In the genomic region with DNA sequence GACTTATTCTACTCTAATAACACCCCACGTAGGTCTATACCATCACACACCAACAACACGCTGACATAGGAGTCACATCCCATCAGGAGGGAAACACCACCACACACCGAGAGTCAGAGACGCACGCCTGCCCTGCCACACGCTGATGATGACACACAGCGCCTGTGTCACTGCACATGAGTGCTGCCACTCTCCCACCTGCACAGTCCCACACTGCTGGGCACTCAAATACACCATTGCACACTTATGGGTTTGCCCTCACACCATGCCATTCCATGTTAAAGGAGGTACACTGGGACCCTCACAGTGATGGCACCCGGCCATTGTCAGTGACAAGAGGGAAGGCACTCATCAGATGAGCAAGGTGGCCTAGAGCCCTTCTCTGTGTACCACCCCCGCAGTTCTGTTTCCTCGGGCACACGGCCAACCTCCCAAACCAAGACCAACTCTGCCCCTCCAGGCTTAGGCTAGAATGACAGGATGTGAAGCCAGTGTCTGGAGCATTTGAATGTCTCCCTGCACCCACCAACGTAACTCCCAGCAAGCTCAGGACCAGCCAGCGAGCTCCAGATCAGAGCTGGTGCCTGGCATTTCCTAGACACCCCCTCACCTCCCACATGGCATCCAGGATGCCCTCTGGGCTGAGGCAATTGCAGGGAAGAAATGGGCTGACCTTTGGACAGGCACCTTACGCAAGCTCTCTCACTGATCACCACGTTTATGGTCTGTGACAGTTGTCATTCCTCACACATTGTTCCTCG, we compare ENCODE assay signal across 9 cellular contexts. TPM values are rescaled to one million over a fixed set of nuclear protein-coding genes. Genes with fewer than 3 reads are reported as not detected.
DNase-seq lines count a peak whose midpoint lies in the region; ATAC-seq and TF ChIP-seq lines count a peak whose summit lies in the region.
"Had no signal": no experiment of that assay in that cellular context is flagged by ENCODE, and none has a peak within 500 bp of the region (broad histone marks: within the 10 kb centered on the region; RNA-seq: fewer than 3 reads in every experiment).

No MANE protein-coding gene starts in this region.

- intact Hi-C loops in CD14-positive monocyte (cut with micrococcal nuclease), result no loop called here
- intact Hi-C loops in prostate gland (cut with DNase I), result no loop called here
- intact Hi-C loops in psoas muscle (cut with DNase I), result no loop called here

- peak; percentile 20 for TF ChIP-seq CTCF in CD14-positive monocyte (IDR thresholded peaks at IDR 0.05)
- TF ChIP-seq CTCF in foreskin keratinocyte (conservative IDR thresholded peaks at IDR 0.05), result peak; percentile 16
- TF ChIP-seq CTCF in prostate gland (IDR thresholded peaks at IDR 0.05), result no peak
- TF ChIP-seq CTCF in coronary artery (IDR thresholded peaks at IDR 0.05), result no peak
- no peak for TF ChIP-seq CTCF in psoas muscle (IDR thresholded peaks at IDR 0.05)

- ATAC-seq in GM18511 (IDR thresholded peaks at IDR 0.05; ENCODE audit: unreplicated experiment) (peak; percentile 53), foreskin keratinocyte (no peak), psoas muscle (no peak)
- ATAC-seq in activated CD8-positive, alpha-beta memory T cell treated with anti-CD3 and anti-CD28 coated beads, Interleukin-2, amount 10 ng/mL, durations not matched to agents 7 days and 5 days, result no peak

- H3K4me1 Mint-ChIP-seq in CD14-positive monocyte, result peaks cover 7% of the 10 kb centered on the region
- H3K4me1 Mint-ChIP-seq in activated CD8-positive, alpha-beta memory T cell treated with anti-CD3 and anti-CD28 coated beads, Interleukin-2, amount 10 ng/mL, durations not matched to agents 7 days and 5 days, result peaks cover 2% of the 10 kb centered on the region

- H3K4me3 Mint-ChIP-seq in CD14-positive monocyte, result peak overlapping the region in 1 of 2 donors; percentile 22
- H3K4me3 Mint-ChIP-seq in activated CD8-positive, alpha-beta memory T cell treated with anti-CD3 and anti-CD28 coated beads, Interleukin-2, amount 10 ng/mL, durations not matched to agents 7 days and 5 days, result no peak overlapping the region

- H3K4me3 ChIP-seq in prostate gland, result no peak overlapping the region
- no peak overlapping the region for H3K4me3 ChIP-seq in coronary artery
- no peak overlapping the region for H3K4me3 ChIP-seq in psoas muscle

- peaks cover 0 to 5% (median 0%) of the 10 kb centered on the region in 7 donors for H3K9me3 Mint-ChIP-seq in CD14-positive monocyte
- no peaks in the 10 kb centered on the region for H3K9me3 Mint-ChIP-seq in activated CD8-positive, alpha-beta memory T cell treated with anti-CD3 and anti-CD28 coated beads, Interleukin-2, amount 10 ng/mL, durations not matched to agents 7 days and 5 days (ENCODE audit: low read depth)

- no peak for TF ChIP-seq POLR2A in prostate gland (IDR thresholded peaks at IDR 0.05)

- no peaks in the 10 kb centered on the region for H3K36me3 Mint-ChIP-seq in CD14-positive monocyte
- H3K36me3 Mint-ChIP-seq in activated CD8-positive, alpha-beta memory T cell treated with anti-CD3 and anti-CD28 coated beads, Interleukin-2, amount 10 ng/mL, durations not matched to agents 7 days and 5 days, result no peaks in the 10 kb centered on the region

- peaks cover 30 to 56% (median 35%) of the 10 kb centered on the region in 3 donors for H3K27me3 Mint-ChIP-seq in CD14-positive monocyte (ENCODE audit: low read depth in 3 of 3)
- peaks cover 21% of the 10 kb centered on the region for H3K27me3 Mint-ChIP-seq in activated CD8-positive, alpha-beta memory T cell treated with anti-CD3 and anti-CD28 coated beads, Interleukin-2, amount 10 ng/mL, durations not matched to agents 7 days and 5 days

- H3K36me3 ChIP-seq in prostate gland (no peaks in the 10 kb centered on the region), psoas muscle (ENCODE audit: insufficient read depth in 1 of 2, low read depth in 1 of 2) (no peaks in the 10 kb centered on the region)

- 48% methylated on average over 16 of the region's 16 CpGs for WGBS in prostate gland
- 55 to 58% (median 58%) methylated on average over 16 of the region's 16 CpGs for WGBS in psoas muscle, 3 donors

- CTCF ChIA-PET in activated CD8-positive, alpha-beta memory T cell treated with anti-CD3 and anti-CD28 coated beads, Interleukin-2, amount 10 ng/mL, durations not matched to agents 7 days and 5 days (lab: Charles Lee), result no interaction called here

- DNase-seq in CD14-positive monocyte (ENCODE audit: low spot score), result no peak
- DNase-seq in NCI-H524 treated with DMSO at 0.1 percent for 48 hours (lab: John Stamatoyannopoulos, UW), result peak; percentile 33
- DNase-seq in foreskin keratinocyte, result no peak
- DNase-seq in prostate gland (ENCODE audit: low spot score), result no peak
- DNase-seq in activated CD8-positive, alpha-beta memory T cell treated with anti-CD3 and anti-CD28 coated beads, Interleukin-2, amount 10 ng/mL, durations not matched to agents 7 days and 5 days, result no peak
- no peak for DNase-seq in coronary artery (ENCODE audit: low spot score)
- no peak for DNase-seq in psoas muscle

- peaks cover 24% of the 10 kb centered on the region for H3K27me3 ChIP-seq in foreskin keratinocyte
- peaks cover 8% of the 10 kb centered on the region for H3K27me3 ChIP-seq in prostate gland (replicated peaks; ENCODE audit: insufficient read depth)
- H3K27me3 ChIP-seq in psoas muscle (ENCODE audit: insufficient read depth in 3 of 3, low read length in 2 of 3), result peaks cover 0 to 23% (median 9%) of the 10 kb centered on the region in 3 donors

- H3K9me3 ChIP-seq in prostate gland, result no peaks in the 10 kb centered on the region
- no peaks in the 10 kb centered on the region for H3K9me3 ChIP-seq in psoas muscle

- H3K4me1 ChIP-seq in foreskin keratinocyte (no peaks in the 10 kb centered on the region), prostate gland (replicated peaks) (peaks cover 4% of the 10 kb centered on the region), psoas muscle (no peaks in the 10 kb centered on the region)

- H3K27ac ChIP-seq in foreskin keratinocyte, result no peak overlapping the region
- H3K27ac ChIP-seq in prostate gland, result no peak overlapping the region
- no peak overlapping the region for H3K27ac ChIP-seq in coronary artery
- no peak overlapping the region for H3K27ac ChIP-seq in psoas muscle

- no peak overlapping the region for H3K27ac Mint-ChIP-seq in CD14-positive monocyte
- H3K27ac Mint-ChIP-seq in activated CD8-positive, alpha-beta memory T cell treated with anti-CD3 and anti-CD28 coated beads, Interleukin-2, amount 10 ng/mL, durations not matched to agents 7 days and 5 days, result no peak overlapping the region

RNA-seq across cellular contexts. Expression of a gene that starts 3.6 kb away (rescaled TPM):
- polyA plus RNA-seq in CD14-positive monocyte (not detected), foreskin keratinocyte (not detected in 2 replicates), psoas muscle (under 1 TPM in 2 of 3 donors, not detected in 1; 0.03 to 0.16 TPM)
- total RNA-seq in foreskin keratinocyte (not detected in 2 replicates), prostate gland (1 to 10 TPM in 1 of 2 donors, under 1 TPM in 1; 0.23 to 1.0 TPM), psoas muscle (under 1 TPM in 1 of 4 donors, not detected in 3; 0.08 TPM)
- total RNA-seq in activated CD8-positive, alpha-beta memory T cell treated with anti-CD3 and anti-CD28 coated beads, Interleukin-2, amount 10 ng/mL, durations not matched to agents 7 days and 5 days, result not detected
- total RNA-seq: endothelial cell of umbilical vein had no signal
- polyA plus RNA-seq: endothelial cell of umbilical vein had no signal

Comparison
In these comparisons a context has a peak if more than half of its experiments do, and no peak if none do; other contexts are left out.
1. CTCF ChIP-seq: peak in CD14-positive monocyte (single experiment) and foreskin keratinocyte (single experiment); none in prostate gland (0 of 4), coronary artery (single experiment) and psoas muscle (single experiment).